In the genomic region with DNA sequence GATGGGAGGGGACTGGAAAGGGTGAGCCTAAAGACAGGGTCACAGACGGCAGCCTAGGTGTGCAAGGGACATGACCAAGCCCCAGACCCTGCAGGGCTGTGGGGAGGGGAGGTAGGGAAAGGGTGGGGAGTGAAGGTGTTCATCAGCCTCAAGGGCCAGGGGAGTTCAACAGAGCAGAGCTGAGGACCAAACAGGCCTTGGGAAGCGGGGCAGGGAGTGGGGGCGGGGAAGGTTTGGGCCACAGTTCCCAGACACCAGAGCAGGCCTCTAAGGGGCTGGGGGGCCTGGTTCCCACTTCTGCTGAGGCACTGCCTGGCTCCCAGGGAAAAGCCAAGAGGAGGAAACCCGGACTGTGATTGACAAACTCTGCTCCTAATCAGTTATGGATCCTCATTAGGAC, we compare ENCODE assay signal across 36 cellular contexts.
"Had no signal": no experiment of that assay in that cellular context is flagged by ENCODE, and none has a peak within 500 bp of the region (broad histone marks: within the 10 kb centered on the region; RNA-seq: fewer than 3 reads in every experiment).

No MANE protein-coding gene starts in this region.

- H3K4me1 Mint-ChIP-seq: activated B cell treated with CpG ODN at 0.5 μM for 24 hours; activated CD4-positive, alpha-beta T cell treated with anti-CD3 and anti-CD28 coated beads, Interleukin-2, amount 10 ng/mL, durations not matched to agents 24 days and 14 days; activated naive CD4-positive, alpha-beta T cell treated with anti-CD3 and anti-CD28 coated beads, Interleukin-2, amount 50 U/mL, for 24 hours; activated naive CD8-positive, alpha-beta T cell treated with anti-CD3 and anti-CD28 coated beads, Interleukin-2, amount 10 ng/mL, durations not matched to agents 7 days and 5 days; activated naive CD8-positive, alpha-beta T cell treated with anti-CD3 and anti-CD28 coated beads, Interleukin-2, amount 50 U/mL, for 24 hours; activated T-helper 17 cell treated with anti-CD3 and anti-CD28 coated beads, Interleukin-2, amount 50 U/mL, for 72 hours; brain had no signal

- ATAC-seq: activated CD8-positive, alpha-beta T cell treated with anti-CD3 and anti-CD28 coated beads for 36 hours; activated naive CD8-positive, alpha-beta T cell treated with anti-CD3 and anti-CD28 coated beads, Interleukin-2, amount 50 U/mL, for 24 hours; activated T-cell treated with anti-CD3 and anti-CD28 coated beads, Interleukin-2, amount 50 U/mL, for 4 hours; activated T-cell treated with anti-CD3 and anti-CD28 coated beads, Interleukin-2, amount 50 U/mL, for 72 hours; activated T-helper 17 cell treated with anti-CD3 and anti-CD28 coated beads, Interleukin-2, amount 50 U/mL, for 72 hours had no signal

- H3K4me1 ChIP-seq: ascending aorta had no signal

- H3K4me3 ChIP-seq: ascending aorta, cardiac muscle cell had no signal

- H3K27me3 Mint-ChIP-seq: activated CD4-positive, alpha-beta T cell treated with anti-CD3 and anti-CD28 coated beads, Interleukin-2, amount 10 ng/mL, durations not matched to agents 24 days and 14 days had no signal

- H3K4me3 Mint-ChIP-seq: activated B cell treated with CpG ODN at 0.5 μM for 24 hours; activated CD4-positive, alpha-beta memory T cell treated with anti-CD3 and anti-CD28 coated beads for 36 hours; activated CD4-positive, alpha-beta T cell treated with anti-CD3 and anti-CD28 coated beads, Interleukin-2, amount 10 ng/mL, durations not matched to agents 24 days and 14 days; activated CD8-positive, alpha-beta T cell treated with anti-CD3 and anti-CD28 coated beads for 36 hours; activated naive CD4-positive, alpha-beta T cell treated with anti-CD3 and anti-CD28 coated beads for 36 hours; activated naive CD4-positive, alpha-beta T cell treated with anti-CD3 and anti-CD28 coated beads, Interleukin-2, amount 50 U/mL, for 24 hours; activated naive CD8-positive, alpha-beta T cell; activated naive CD8-positive, alpha-beta T cell treated with anti-CD3 and anti-CD28 coated beads, Interleukin-2, amount 10 ng/mL, durations not matched to agents 7 days and 5 days; activated naive CD8-positive, alpha-beta T cell treated with anti-CD3 and anti-CD28 coated beads, Interleukin-2, amount 50 U/mL, for 24 hours; activated T-cell treated with anti-CD3 and anti-CD28 coated beads, Interleukin-2, amount 50 U/mL, for 4 hours; activated T-cell treated with anti-CD3 and anti-CD28 coated beads, Interleukin-2, amount 50 U/mL, for 72 hours; activated T-helper 1 cell treated with anti-CD3 and anti-CD28 coated beads, Interleukin-12 subunit alpha, Interleukin-12 subunit beta, Interleukin-2, Interleukin-4 antibody, amounts not matched to agents 30 ng/mL and 10 ng/mL and 1 ng/mL, durations not matched to agents 14 hours and 24 hours and 36 hours; activated T-helper 17 cell treated with anti-CD3 and anti-CD28 coated beads, Interleukin-2, amount 50 U/mL, for 72 hours; brain; T-helper 1 cell treated with Interleukin-12 subunit alpha and Interleukin-12 subunit beta and Interleukin-4 antibody, amounts not matched to agents 30 μg/mL and 1 μg/mL, for 36 hours; T-helper 2 cell treated with Interferon-gamma antibody and Interleukin-4, amounts not matched to agents 5 μg/mL and 100 μg/mL, for 36 hours had no signal

- H3K9me3 ChIP-seq: ascending aorta had no signal

- H3K27ac ChIP-seq: ascending aorta, cardiac muscle cell, VCaP had no signal

- H3K27ac Mint-ChIP-seq: activated B cell treated with CpG ODN at 0.5 μM for 24 hours; activated CD4-positive, alpha-beta memory T cell treated with anti-CD3 and anti-CD28 coated beads for 36 hours; activated CD4-positive, alpha-beta T cell treated with anti-CD3 and anti-CD28 coated beads, Interleukin-2, amount 10 ng/mL, durations not matched to agents 24 days and 14 days; activated CD8-positive, alpha-beta T cell treated with anti-CD3 and anti-CD28 coated beads for 36 hours; activated naive CD4-positive, alpha-beta T cell treated with anti-CD3 and anti-CD28 coated beads for 36 hours; activated naive CD4-positive, alpha-beta T cell treated with anti-CD3 and anti-CD28 coated beads, Interleukin-2, amount 50 U/mL, for 24 hours; activated naive CD8-positive, alpha-beta T cell; activated naive CD8-positive, alpha-beta T cell treated with anti-CD3 and anti-CD28 coated beads, Interleukin-2, amount 10 ng/mL, durations not matched to agents 7 days and 5 days; activated naive CD8-positive, alpha-beta T cell treated with anti-CD3 and anti-CD28 coated beads, Interleukin-2, amount 50 U/mL, for 24 hours; activated T-cell treated with anti-CD3 and anti-CD28 coated beads, Interleukin-2, amount 50 U/mL, for 72 hours; activated T-helper 1 cell treated with anti-CD3 and anti-CD28 coated beads, Interleukin-12 subunit alpha, Interleukin-12 subunit beta, Interleukin-2, Interleukin-4 antibody, amounts not matched to agents 30 ng/mL and 10 ng/mL and 1 ng/mL, durations not matched to agents 14 hours and 24 hours and 36 hours; activated T-helper 17 cell treated with anti-CD3 and anti-CD28 coated beads, Interleukin-2, amount 50 U/mL, for 72 hours; brain; T-helper 1 cell treated with Interleukin-12 subunit alpha and Interleukin-12 subunit beta and Interleukin-4 antibody, amounts not matched to agents 30 μg/mL and 1 μg/mL, for 36 hours; T-helper 2 cell treated with Interferon-gamma antibody and Interleukin-4, amounts not matched to agents 5 μg/mL and 100 μg/mL, for 36 hours had no signal

- H3K36me3 Mint-ChIP-seq: activated CD4-positive, alpha-beta memory T cell treated with anti-CD3 and anti-CD28 coated beads for 36 hours; activated naive CD4-positive, alpha-beta T cell treated with anti-CD3 and anti-CD28 coated beads, Interleukin-2, amount 50 U/mL, for 24 hours; activated naive CD8-positive, alpha-beta T cell; activated naive CD8-positive, alpha-beta T cell treated with anti-CD3 and anti-CD28 coated beads, Interleukin-2, amount 10 ng/mL, durations not matched to agents 7 days and 5 days; brain had no signal

- H3K36me3 ChIP-seq: ascending aorta, cardiac muscle cell had no signal

- H3K27me3 ChIP-seq: ascending aorta had no signal

- DNase-seq: activated B cell treated with CpG ODN at 0.5 μM for 24 hours; activated CD4-positive, alpha-beta memory T cell treated with anti-CD3 and anti-CD28 coated beads for 36 hours; activated CD4-positive, alpha-beta T cell treated with anti-CD3 and anti-CD28 coated beads for 4 hours; activated CD4-positive, alpha-beta T cell treated with anti-CD3 and anti-CD28 coated beads, Interleukin-2, amount 10 ng/mL, durations not matched to agents 24 days and 14 days; activated CD4-positive, alpha-beta T cell treated with anti-CD3 and anti-CD28 coated beads, Interleukin-2, amount 50 U/mL, for 1 hour; activated CD4-positive, alpha-beta T cell treated with anti-CD3 and anti-CD28 coated beads, Interleukin-2, amount 50 U/mL, for 4 hours; activated CD4-positive, CD25-positive, alpha-beta regulatory T cell treated with anti-CD3 and anti-CD28 coated beads, Interleukin-2, amount 50 U/mL, for 72 hours; activated CD8-positive, alpha-beta memory T cell treated with anti-CD3 and anti-CD28 coated beads, Interleukin-2, amount 50 U/mL, for 4 hours; activated CD8-positive, alpha-beta T cell treated with anti-CD3 and anti-CD28 coated beads for 36 hours; activated effector memory CD4-positive, alpha-beta T cell treated with anti-CD3 and anti-CD28 coated beads, Interleukin-2, amount 50 U/mL, for 16 hours; activated gamma-delta T cell treated with Interleukin-2 at 50 U/mL for 16 hours; activated naive CD4-positive, alpha-beta T cell; activated naive CD4-positive, alpha-beta T cell treated with anti-CD3 and anti-CD28 coated beads for 36 hours; activated naive CD8-positive, alpha-beta T cell treated with anti-CD3 and anti-CD28 coated beads, Interleukin-2, amount 10 ng/mL, durations not matched to agents 7 days and 5 days; activated naive CD8-positive, alpha-beta T cell treated with anti-CD3 and anti-CD28 coated beads, Interleukin-2, amount 50 U/mL, for 24 hours; activated T-cell treated with anti-CD3 and anti-CD28 coated beads for 4 hours; activated T-cell treated with anti-CD3 and anti-CD28 coated beads, Interleukin-2, amount 50 U/mL, for 1 hour; activated T-cell treated with anti-CD3 and anti-CD28 coated beads, Interleukin-2, amount 50 U/mL, for 4 hours; activated T-cell treated with anti-CD3 and anti-CD28 coated beads, Interleukin-2, amount 50 U/mL, for 72 hours; amygdala; anterior cingulate cortex; central memory CD4-positive, alpha-beta T cell; SW 1271; T-helper 1 cell; T-helper 2 cell; T-helper 9 cell had no signal

- H3K9me3 Mint-ChIP-seq: activated B cell treated with CpG ODN at 0.5 μM for 24 hours; activated CD4-positive, alpha-beta memory T cell treated with anti-CD3 and anti-CD28 coated beads for 36 hours; activated CD4-positive, alpha-beta T cell treated with anti-CD3 and anti-CD28 coated beads, Interleukin-2, amount 10 ng/mL, durations not matched to agents 24 days and 14 days; activated CD8-positive, alpha-beta T cell treated with anti-CD3 and anti-CD28 coated beads for 36 hours; activated naive CD4-positive, alpha-beta T cell treated with anti-CD3 and anti-CD28 coated beads for 36 hours; activated naive CD4-positive, alpha-beta T cell treated with anti-CD3 and anti-CD28 coated beads, Interleukin-2, amount 50 U/mL, for 24 hours; activated naive CD8-positive, alpha-beta T cell treated with anti-CD3 and anti-CD28 coated beads, Interleukin-2, amount 10 ng/mL, durations not matched to agents 7 days and 5 days; activated naive CD8-positive, alpha-beta T cell treated with anti-CD3 and anti-CD28 coated beads, Interleukin-2, amount 50 U/mL, for 24 hours; activated T-cell treated with anti-CD3 and anti-CD28 coated beads, Interleukin-2, amount 50 U/mL, for 4 hours; activated T-cell treated with anti-CD3 and anti-CD28 coated beads, Interleukin-2, amount 50 U/mL, for 72 hours; activated T-helper 1 cell treated with anti-CD3 and anti-CD28 coated beads, Interleukin-12 subunit alpha, Interleukin-12 subunit beta, Interleukin-2, Interleukin-4 antibody, amounts not matched to agents 30 ng/mL and 10 ng/mL and 1 ng/mL, durations not matched to agents 14 hours and 24 hours and 36 hours; activated T-helper 17 cell treated with anti-CD3 and anti-CD28 coated beads, Interleukin-2, amount 50 U/mL, for 72 hours; brain; T-helper 1 cell treated with Interleukin-12 subunit alpha and Interleukin-12 subunit beta and Interleukin-4 antibody, amounts not matched to agents 30 μg/mL and 1 μg/mL, for 36 hours; T-helper 2 cell treated with Interferon-gamma antibody and Interleukin-4, amounts not matched to agents 5 μg/mL and 100 μg/mL, for 36 hours had no signal
